Comparison of ENCODE assay signal across 8 cellular contexts in the genomic region with DNA sequence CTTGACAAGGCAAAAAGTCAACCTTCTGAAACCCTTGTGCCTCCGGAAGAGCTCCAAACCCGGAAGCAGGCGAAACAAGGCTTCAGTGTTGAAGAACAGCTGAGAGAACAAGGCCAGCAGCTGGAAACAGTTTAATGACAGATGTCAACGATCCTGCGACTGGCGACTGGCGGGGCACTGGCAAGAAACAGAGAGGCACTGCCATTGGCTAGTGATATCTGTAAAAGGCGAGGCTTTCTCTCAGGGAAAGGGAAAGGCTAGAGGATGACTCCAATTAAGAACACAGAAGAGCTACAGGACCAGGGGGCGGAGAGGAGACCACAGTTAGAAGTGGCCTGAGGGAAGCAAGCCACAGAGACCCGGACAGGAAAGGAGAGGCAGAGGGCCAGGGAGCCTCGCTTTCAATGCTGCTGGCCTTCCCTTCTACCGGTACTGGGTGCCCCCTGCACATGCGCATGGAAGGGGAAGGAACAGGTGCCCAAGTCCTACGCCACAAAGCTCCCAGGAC. TPM values are rescaled to one million over a fixed set of nuclear protein-coding genes. Genes with fewer than 3 reads are reported as not detected.
DNase-seq lines count a peak whose midpoint lies in the region; ATAC-seq and TF ChIP-seq lines count a peak whose summit lies in the region.

No MANE protein-coding gene starts in this region.

- peaks cover 41 to 53% (median 47%) of the 10 kb centered on the region in 3 donors for H3K4me1 Mint-ChIP-seq in IgD-negative memory B cell
- H3K4me1 Mint-ChIP-seq in central memory CD8-positive, alpha-beta T cell: peaks cover 61% of the 10 kb centered on the region

- ATAC-seq in central memory CD8-positive, alpha-beta T cell (replicated peaks; ENCODE audit: extremely low read depth, poor library complexity, severe bottlenecking): no peak
- no peak for ATAC-seq in HG03135 (IDR thresholded peaks at IDR 0.05; ENCODE audit: unreplicated experiment)
- ATAC-seq in HG02798 (IDR thresholded peaks at IDR 0.05; ENCODE audit: poor library complexity, unreplicated experiment): no peak

- peaks cover 6 to 21% (median 7%) of the 10 kb centered on the region in 3 donors for H3K36me3 ChIP-seq in tibial artery

- peak overlapping the region; percentile 22 to 87 (median 54) for H3K4me3 Mint-ChIP-seq in IgD-negative memory B cell
- no peak overlapping the region for H3K4me3 Mint-ChIP-seq in central memory CD8-positive, alpha-beta T cell

- no peaks in the 10 kb centered on the region for H3K27me3 ChIP-seq in tibial artery

- peaks cover 4% of the 10 kb centered on the region for H3K36me3 Mint-ChIP-seq in IgD-negative memory B cell
- H3K36me3 Mint-ChIP-seq in central memory CD8-positive, alpha-beta T cell (ENCODE audit: insufficient read depth): peaks cover 23% of the 10 kb centered on the region

- peak overlapping the region; percentile 67 to 87 (median 81) for H3K27ac Mint-ChIP-seq in IgD-negative memory B cell
- peak overlapping the region; percentile 52 for H3K27ac Mint-ChIP-seq in central memory CD8-positive, alpha-beta T cell (ENCODE audit: low read depth)

- DNase-seq in central memory CD8-positive, alpha-beta T cell (ENCODE audit: low spot score in 2 of 2): no peak
- peak; percentile 38 to 48 for DNase-seq in lung microvascular endothelial cell (ENCODE audit: low read depth in 2 of 2)
- peak in 1 of 2 donors; percentile 62 for DNase-seq in tibial artery
- no peak for DNase-seq in activated gamma-delta T cell (lab: John Stamatoyannopoulos, UW)

- peak overlapping the region; percentile 38 for H3K27ac ChIP-seq in 22Rv1
- H3K27ac ChIP-seq in tibial artery: peak overlapping the region; percentile 55 to 65

- peaks cover 0 to 92% (median 49%) of the 10 kb centered on the region in 4 donors for H3K4me1 ChIP-seq in tibial artery

- TF ChIP-seq CTCF in 22Rv1 (IDR thresholded peaks at IDR 0.05) (no peak), tibial artery (IDR thresholded peaks at IDR 0.05) (no peak)

- H3K27me3 Mint-ChIP-seq in IgD-negative memory B cell: no peaks in the 10 kb centered on the region
- no peaks in the 10 kb centered on the region for H3K27me3 Mint-ChIP-seq in central memory CD8-positive, alpha-beta T cell

- no peaks in the 10 kb centered on the region for H3K9me3 ChIP-seq in tibial artery

- intact Hi-C loops in tibial artery (cut with DNase I; ENCODE audit: low total_unique reads): no loop called here

- no peaks in the 10 kb centered on the region for H3K9me3 Mint-ChIP-seq in IgD-negative memory B cell
- H3K9me3 Mint-ChIP-seq in central memory CD8-positive, alpha-beta T cell: no peaks in the 10 kb centered on the region

- peak overlapping the region; percentile 3 to 23 for H3K4me3 ChIP-seq in tibial artery

RNA-seq across cellular contexts. Expression of gene ITGB1, which starts 19.4 kb away (rescaled TPM):
- polyA plus RNA-seq in IgD-negative memory B cell: 394 TPM
- total RNA-seq in lung microvascular endothelial cell: 1,017 and 1,090 TPM in 2 replicates

Comparison
In these comparisons a context has a peak if more than half of its experiments do, and no peak if none do; other contexts are left out.
1. DNase-seq: peak in lung microvascular endothelial cell (2 of 2); none in central memory CD8-positive, alpha-beta T cell (0 of 2) and activated gamma-delta T cell (single experiment).